18 cellular contexts compared by ENCODE assay signal in the genomic region with DNA sequence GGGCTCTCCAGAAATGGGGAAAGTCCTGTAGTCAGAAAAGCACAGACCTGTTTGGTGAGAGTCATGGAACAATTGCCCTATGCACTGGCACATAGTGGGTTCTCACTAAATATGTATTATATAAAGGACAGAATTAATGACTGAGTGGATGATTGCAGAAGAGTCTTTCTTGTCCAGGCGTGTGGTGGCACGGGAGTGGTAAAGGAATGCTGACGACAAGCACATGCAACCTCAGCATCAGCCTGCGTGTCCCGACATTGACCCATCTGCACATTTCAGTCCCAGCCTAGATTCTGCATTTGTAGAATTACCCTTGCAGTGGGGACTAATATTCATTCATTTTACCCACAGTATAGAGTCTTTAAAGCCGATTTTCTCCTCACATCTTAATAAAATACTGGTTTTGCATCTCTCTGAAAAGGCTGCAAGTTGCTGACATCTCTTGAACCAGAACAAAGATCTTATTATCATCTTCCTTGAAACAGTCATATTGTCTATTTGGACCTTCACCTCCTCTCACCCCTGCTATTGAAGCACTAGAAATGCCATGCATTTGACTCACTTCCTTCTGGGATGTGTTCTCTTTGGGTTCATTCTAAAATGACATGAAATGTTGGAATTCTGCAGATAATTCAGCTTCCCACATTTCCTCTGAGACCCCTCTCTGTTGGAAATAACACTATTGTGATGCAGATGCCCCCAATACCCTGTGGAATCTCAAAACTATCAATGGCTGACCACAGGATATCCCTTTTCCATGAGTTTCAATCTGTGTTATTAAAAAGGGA.
DNase-seq lines count a peak whose midpoint lies in the region; ATAC-seq and TF ChIP-seq lines count a peak whose summit lies in the region.
"Had no signal": no experiment of that assay in that cellular context is flagged by ENCODE, and none has a peak within 500 bp of the region (broad histone marks: within the 10 kb centered on the region; RNA-seq: fewer than 3 reads in every experiment).

No MANE protein-coding gene starts in this region.

- TF ChIP-seq CTCF in upper lobe of right lung (IDR thresholded peaks at IDR 0.05): no peak

- no peaks in the 10 kb centered on the region for H3K36me3 ChIP-seq in upper lobe of right lung
- H3K36me3 ChIP-seq: MG63 had no signal

- no peaks in the 10 kb centered on the region for H3K9me3 ChIP-seq in upper lobe of right lung
- H3K9me3 ChIP-seq: MG63 had no signal

- H3K27ac ChIP-seq in upper lobe of right lung: no peak overlapping the region

- H3K4me1 ChIP-seq in upper lobe of right lung: no peaks in the 10 kb centered on the region

- DNase-seq in A172 (ENCODE audit: low spot score) (peak; percentile 28), M059J (ENCODE audit: low read depth) (peak; percentile 9), dermis microvascular lymphatic vessel endothelial cell (ENCODE audit: low read depth in 2 of 2) (peak; percentile 53 to 67), kidney tubule cell (ENCODE audit: low spot score) (peak; percentile 52), NCI-H1417 treated with DMSO at 0.1 percent for 48 hours (lab: John Stamatoyannopoulos, UW) (no peak), upper lobe of right lung (no peak), NCI-H187 (lab: John Stamatoyannopoulos, UW) (no peak)
- DNase-seq: 8988T; activated effector memory CD4-positive, alpha-beta T cell treated with anti-CD3 and anti-CD28 coated beads, Interleukin-2, amount 50 U/mL, for 16 hours; CD8-positive, alpha-beta memory T cell; glutamatergic neuron; kidney glomerular epithelial cell; MG63; NCI-H2029 treated with DMSO at 0.1 percent for 48 hours; substantia nigra; T-cell had no signal

- H3K4me3 ChIP-seq in upper lobe of right lung: no peak overlapping the region
- H3K4me3 ChIP-seq: MG63 had no signal

- no peaks in the 10 kb centered on the region for H3K27me3 ChIP-seq in upper lobe of right lung
- H3K27me3 ChIP-seq: MG63 had no signal

- no peak for ATAC-seq in GM18867 (IDR thresholded peaks at IDR 0.05; ENCODE audit: unreplicated experiment)
- ATAC-seq in upper lobe of right lung: no peak
- ATAC-seq: Panc1, T-cell had no signal

- intact Hi-C loops in upper lobe of right lung (cut with DNase I): no loop called here

Comparison
In these comparisons a context has a peak if more than half of its experiments do, and no peak if none do; other contexts are left out.
1. DNase-seq: peak in A172 (single experiment), M059J (single experiment), dermis microvascular lymphatic vessel endothelial cell (2 of 2) and kidney tubule cell (single experiment); none in NCI-H1417 treated with DMSO at 0.1 percent for 48 hours (single experiment), upper lobe of right lung (single experiment) and NCI-H187 (0 of 2).